In the genomic region with DNA sequence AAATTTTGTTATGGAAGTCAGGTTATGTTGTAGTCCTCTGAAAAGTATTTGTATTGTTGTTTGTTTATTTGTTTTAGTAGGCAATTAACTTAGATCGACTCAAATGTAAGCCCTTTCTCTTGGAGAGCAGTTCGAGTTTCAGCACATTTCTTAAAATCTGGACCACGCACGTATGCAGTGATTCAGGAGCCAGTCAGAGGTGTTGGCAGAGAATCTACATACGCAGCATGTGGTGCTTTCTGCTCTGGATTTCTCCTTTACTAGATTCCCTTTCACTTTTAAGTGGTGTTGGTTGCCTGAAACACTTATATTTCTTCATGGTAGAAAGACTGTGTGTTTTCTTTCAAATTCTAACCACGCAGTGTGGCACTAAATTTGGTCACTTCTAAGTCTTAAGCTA, we compare ENCODE assay signal across 25 cellular contexts.
DNase-seq lines count a peak whose midpoint lies in the region; ATAC-seq and TF ChIP-seq lines count a peak whose summit lies in the region.
"Had no signal": no experiment of that assay in that cellular context is flagged by ENCODE, and none has a peak within 500 bp of the region (broad histone marks: within the 10 kb centered on the region; RNA-seq: fewer than 3 reads in every experiment).

No MANE protein-coding gene starts in this region.

- H3K36me3 ChIP-seq in Loucy (ENCODE audit: insufficient read depth, low read length) (no peaks in the 10 kb centered on the region), mammary epithelial cell (ENCODE audit: insufficient read depth, low read length) (no peaks in the 10 kb centered on the region), mucosa of descending colon (ENCODE audit: low read depth) (no peaks in the 10 kb centered on the region)
- H3K36me3 ChIP-seq: colonic mucosa, heart right ventricle, ovary, upper lobe of left lung had no signal

- in situ Hi-C loops in mammary epithelial cell (cut with MboI; ENCODE audit: low sequenced_read_pairs in 2 of 2) = no loop called here

- H3K9ac ChIP-seq in Loucy (ENCODE audit: low read depth, low read length, poor library complexity, severe bottlenecking) = no peak overlapping the region
- H3K9ac ChIP-seq in mammary epithelial cell (ENCODE audit: insufficient read depth, low read length) = no peak overlapping the region

- DNase-seq in ELR (ENCODE audit: low read depth) (peak; percentile 75), mammary epithelial cell (peak; percentile 8), renal cortical epithelial cell (ENCODE audit: low read depth) (peak; percentile 1), SKM-1 treated with dmso at 0.1 percent for 144 hours (lab: John Stamatoyannopoulos, UW; ENCODE audit: unreplicated experiment) (no peak), NCI-H2171 (lab: John Stamatoyannopoulos, UW) (no peak), mucosa of descending colon (no peak), NCI-H187 (lab: John Stamatoyannopoulos, UW) (no peak)
- DNase-seq: activated B cell treated with CpG ODN at 0.5 μM for 24 hours; activated CD4-positive, alpha-beta memory T cell treated with anti-CD3 and anti-CD28 coated beads, Interleukin-2, amount 10 ng/mL, durations not matched to agents 7 days and 5 days; activated effector memory CD4-positive, alpha-beta T cell treated with anti-CD3 and anti-CD28 coated beads, Interleukin-2, amount 50 U/mL, for 16 hours; activated T-cell treated with anti-CD3 and anti-CD28 coated beads for 4 hours; CD4-positive, alpha-beta T cell; colonic mucosa; heart right ventricle; HFFc6; Kasumi-1; NCI-H1105 treated with DMSO at 0.1 percent for 48 hours; NCI-H2081 treated with DMSO at 0.1 percent for 48 hours; NK-92 treated with Interleukin-12 subunit alpha and Interleukin-12 subunit beta, amount 100 ng/mL, for 24 hours; ovary; right cardiac atrium; T1000; upper lobe of left lung had no signal

- no peaks in the 10 kb centered on the region for H4K20me1 ChIP-seq in Loucy (ENCODE audit: insufficient read depth, low read length, poor library complexity, severe bottlenecking)
- no peaks in the 10 kb centered on the region for H4K20me1 ChIP-seq in mammary epithelial cell (ENCODE audit: insufficient read depth, low read length)

- H3K4me1 ChIP-seq in Loucy (ENCODE audit: insufficient read depth, low read length, poor library complexity, severe bottlenecking) = no peaks in the 10 kb centered on the region
- H3K4me1 ChIP-seq in mammary epithelial cell (ENCODE audit: insufficient read depth, low read length) = no peaks in the 10 kb centered on the region
- H3K4me1 ChIP-seq in mucosa of descending colon (ENCODE audit: low read depth) = no peaks in the 10 kb centered on the region
- H3K4me1 ChIP-seq: colonic mucosa, heart right ventricle, upper lobe of left lung had no signal

- H3K4me2 ChIP-seq in Loucy (ENCODE audit: low read depth, low read length, poor library complexity, severe bottlenecking) (no peak overlapping the region), mammary epithelial cell (ENCODE audit: insufficient read depth, low read depth, low read length) (no peak overlapping the region)

- no TSS peak for BruUV-seq in mammary epithelial cell (replicated peaks; lab: Mats Ljungman, UMichigan)

- no peaks in the 10 kb centered on the region for H3K79me2 ChIP-seq in Loucy (ENCODE audit: insufficient read depth, low read length)
- no peaks in the 10 kb centered on the region for H3K79me2 ChIP-seq in mammary epithelial cell (ENCODE audit: insufficient read depth, low read length)

- no peaks in the 10 kb centered on the region for H3F3A ChIP-seq in Loucy (ENCODE audit: low read depth)

- intact Hi-C loops in mammary epithelial cell (cut with micrococcal nuclease) (no loop called here), mucosa of descending colon (cut with DNase I, micrococcal nuclease) (no loop called here)

- H3K9me3 ChIP-seq in Loucy (ENCODE audit: insufficient read depth, low read depth, low read length) (no peaks in the 10 kb centered on the region), mammary epithelial cell (replicated peaks; ENCODE audit: insufficient read depth, low read length) (no peaks in the 10 kb centered on the region), mucosa of descending colon (peaks cover 3% of the 10 kb centered on the region)
- H3K9me3 ChIP-seq: colonic mucosa, ovary, upper lobe of left lung had no signal

- H3K27me3 ChIP-seq in Loucy (ENCODE audit: insufficient read depth, low read length, poor library complexity, severe bottlenecking) (no peaks in the 10 kb centered on the region), mammary epithelial cell (ENCODE audit: insufficient read depth, low read length) (no peaks in the 10 kb centered on the region)
- H3K27me3 ChIP-seq: colonic mucosa, heart right ventricle, ovary, upper lobe of left lung had no signal

- H3K27ac ChIP-seq in mammary epithelial cell (ENCODE audit: insufficient read depth, low read depth, low read length) = no peak overlapping the region
- H3K27ac ChIP-seq: colonic mucosa, heart right ventricle, ovary, upper lobe of left lung had no signal

- ATAC-seq in mucosa of descending colon = no peak
- ATAC-seq: heart right ventricle; natural killer cell treated with Interleukin-12 subunit alpha and Interleukin-12 subunit beta and Interleukin-15 and Interleukin-18, amount 100 ng/mL, for 72 hours; right cardiac atrium had no signal

- CTCF ChIA-PET in mammary epithelial cell (lab: Charles Lee; ENCODE audit: low non-redundant PET) = no interaction called here

- dilution Hi-C loops in mammary epithelial cell (cut with HindIII; ENCODE audit: low sequenced_read_pairs) = no loop called here

- H3K4me3 ChIP-seq in Loucy (ENCODE audit: low read length, poor library complexity, severe bottlenecking) (no peak overlapping the region), mammary epithelial cell (replicated peaks in 1 of 3; ENCODE audit: insufficient read depth in 1 of 3, low read depth in 2 of 3, low read length in 3 of 3) (no peak overlapping the region), mucosa of descending colon (no peak overlapping the region)
- H3K4me3 ChIP-seq: colonic mucosa, heart right ventricle, ovary, upper lobe of left lung had no signal

- 67% methylated on average over 6 of the region's 6 CpGs for WGBS in mammary epithelial cell (ENCODE audit: low coverage, missing lambda C conversion rate)

- no peak for TF ChIP-seq CTCF in Loucy (conservative IDR thresholded peaks at IDR 0.05; ENCODE audit: low read length)
- TF ChIP-seq CTCF in mammary epithelial cell (conservative IDR thresholded peaks at IDR 0.05 in 1 of 2, IDR thresholded peaks at IDR 0.05 in 1 of 2; ENCODE audit: extremely low read depth in 1 of 2, insufficient read depth in 1 of 2, low read depth in 1 of 2, low read length in 2 of 2) = no peak
- TF ChIP-seq CTCF in mucosa of descending colon (IDR thresholded peaks at IDR 0.05) = no peak

- no peaks in the 10 kb centered on the region for H3K9me2 ChIP-seq in Loucy (replicated peaks; ENCODE audit: low read depth, low read length)

- H2AFZ ChIP-seq in Loucy (ENCODE audit: low read length) (peak overlapping the region; percentile 18; the same call in 1 of the 2 replicates), mammary epithelial cell (ENCODE audit: low read depth, low read length) (no peak overlapping the region)

Comparison
In these comparisons a context has a peak if more than half of its experiments do, and no peak if none do; other contexts are left out.
1. DNase-seq: peak in ELR (single experiment), mammary epithelial cell (single experiment) and renal cortical epithelial cell (single experiment); none in SKM-1 treated with dmso at 0.1 percent for 144 hours (single experiment), NCI-H2171 (single experiment), mucosa of descending colon (0 of 3) and NCI-H187 (0 of 2).